In the genomic region with DNA sequence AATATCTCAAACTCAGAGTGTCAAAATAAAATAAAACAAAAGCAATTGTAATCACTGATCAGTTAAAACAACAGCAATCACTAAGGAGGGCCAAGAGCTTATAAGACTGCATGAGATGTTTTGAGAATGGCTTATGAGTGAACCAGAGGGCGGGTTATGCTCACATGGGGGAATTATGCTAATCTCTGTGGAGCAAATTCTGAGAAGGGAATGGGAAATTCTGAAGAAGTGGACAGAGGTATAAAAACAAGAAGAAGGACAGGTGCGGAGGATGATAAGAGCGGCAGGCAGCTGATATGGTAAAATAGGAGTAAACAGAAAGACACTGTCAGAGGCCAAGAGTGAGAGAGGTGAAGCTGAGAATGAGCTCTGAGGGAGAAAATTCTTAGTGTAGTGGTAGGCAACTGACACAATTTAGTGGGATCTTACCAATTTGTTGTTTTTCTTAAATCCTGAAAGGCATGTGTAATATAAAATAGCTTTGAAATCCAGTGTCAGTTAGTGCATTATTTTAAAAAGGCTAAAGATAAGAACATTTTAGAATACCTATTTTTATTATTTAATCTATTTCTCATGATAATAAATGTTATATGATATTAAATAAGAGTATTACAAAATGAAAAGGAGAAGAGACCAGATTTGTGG, we compare ENCODE assay signal across 28 cellular contexts.
DNase-seq lines count a peak whose midpoint lies in the region; ATAC-seq, FAIRE-seq and TF ChIP-seq lines count a peak whose summit lies in the region.
"Had no signal": no experiment of that assay in that cellular context is flagged by ENCODE, and none has a peak within 500 bp of the region (broad histone marks: within the 10 kb centered on the region; RNA-seq: fewer than 3 reads in every experiment).

No MANE protein-coding gene starts in this region.

- TF ChIP-seq EP300 in K562 (IDR thresholded peaks at IDR 0.05; ENCODE audit: low read length), result peak; percentile 99

- H3K4me1 Mint-ChIP-seq in CD14-positive monocyte, result no peaks in the 10 kb centered on the region

- peak overlapping the region; percentile 84 for H2AFZ ChIP-seq in K562 (ENCODE audit: low read depth, low read length)
- no peak overlapping the region for H2AFZ ChIP-seq in trophoblast cell (ENCODE audit: insufficient read depth, low read length, poor library complexity)
- H2AFZ ChIP-seq: PC-9 had no signal

- peak; percentile 95 for ATAC-seq in K562
- ATAC-seq: GM12878, Right ventricle myocardium inferior, SK-N-SH treated with all-trans-retinoic acid at 6 μM for 48 hours had no signal

- no peaks in the 10 kb centered on the region for H3K9me1 ChIP-seq in K562 (ENCODE audit: control insufficient read depth, insufficient read depth, low read length)

- peak; percentile 12 for DNase-seq in NCI-H2227 treated with DMSO at 0.1 percent for 48 hours (lab: John Stamatoyannopoulos, UW)
- DNase-seq in NCI-H2227 (lab: John Stamatoyannopoulos, UW; ENCODE audit: unreplicated experiment), result no peak
- DNase-seq in OCI-M1 (lab: John Stamatoyannopoulos, UW), result peak; percentile 93
- peak; percentile 52 to 95 (median 73) for DNase-seq in K562 (ENCODE audit: extremely low read depth in 1 of 4, low spot score in 3 of 4)
- no peak for DNase-seq in CD14-positive monocyte (ENCODE audit: low spot score)
- DNase-seq in trophoblast cell, result no peak
- no peak for DNase-seq in AG20443 (ENCODE audit: low spot score)
- DNase-seq: 8988T; Caco-2; CD4-positive, alpha-beta T cell; EL; GDM1; GOT3; HFFc6; IMR-90; MM.1S; NCI-H1048; NCI-H1417 treated with DMSO at 0.1 percent for 48 hours; NCI-H187 treated with DMSO at 0.1 percent for 48 hours; NCI-H526 treated with DMSO at 0.1 percent for 48 hours; PC-9; SJCRH30 had no signal

- 0% methylated on average over 3 of the region's 3 CpGs for WGBS in K562 (ENCODE audit: insufficient coverage, low coverage, missing lambda C conversion rate)
- no CpG with 5 or more reads among the region's 3 CpGs for WGBS in trophoblast cell (ENCODE audit: extremely low coverage, insufficient coverage, insufficient read length)

- H2BK120ac ChIP-seq in trophoblast cell (ENCODE audit: insufficient read depth, low read length, poor library complexity), result no peak overlapping the region

- no peak overlapping the region for H3K23ac ChIP-seq in trophoblast cell (ENCODE audit: low read length)

- H3K4me2 ChIP-seq in K562 (ENCODE audit: insufficient read depth, low read length) (peak overlapping the region; percentile 52), trophoblast cell (ENCODE audit: low read length) (no peak overlapping the region)
- H3K4me2 ChIP-seq: BLaER1, KMS-11, PC-9 had no signal

- no peak overlapping the region for H4K8ac ChIP-seq in trophoblast cell (ENCODE audit: low read depth, low read length)

- peaks cover 0 to 8% (median 3%) of the 10 kb centered on the region in 7 donors for H3K9me3 Mint-ChIP-seq in CD14-positive monocyte
- H3K9me3 Mint-ChIP-seq: CD4-positive, alpha-beta T cell had no signal

- peak in 1 of 2 experiments; percentile 19; a peak in 1 of 4 replicates for TF ChIP-seq RAD21 in K562 (CRISPR knock-in tag; conservative IDR thresholded peaks at IDR 0.05 in 1 of 2, IDR thresholded peaks at IDR 0.05 in 1 of 2)

- no TSS peak for BruUV-seq in K562 (replicated peaks; lab: Mats Ljungman, UMichigan)

- peaks cover 2 to 4% (median 2%) of the 10 kb centered on the region in 3 donors for H3K27me3 Mint-ChIP-seq in CD14-positive monocyte (ENCODE audit: low read depth in 3 of 3)
- H3K27me3 Mint-ChIP-seq: CD4-positive, alpha-beta T cell had no signal

- intact Hi-C loops in K562 (cut with micrococcal nuclease) (loop anchor here (1.0 to 5.0 kb wide), 2 partner anchors 16 to 40 kb away; no protein-coding TSS in a partner anchor), CD14-positive monocyte (cut with micrococcal nuclease) (no loop called here)

- H3K4me3 ChIP-seq in K562 (no peak overlapping the region; the same call in 1 of the 2 replicates), trophoblast cell (ENCODE audit: low read depth, low read length) (no peak overlapping the region)
- H3K4me3 ChIP-seq: BLaER1, GM12878, HAP-1, PC-9, SJCRH30 had no signal

- H3K4ac ChIP-seq in trophoblast cell (ENCODE audit: low read depth, low read length), result no peak overlapping the region

- POLR2A ChIA-PET in K562 (lab: Yijun Ruan, JAX), result interaction anchor here (0.8 to 1.3 kb wide), 6 partner anchors 10 to 163 kb away, joined by 3 to 10 read pairs (median 3); no protein-coding TSS in a partner anchor

- no peak overlapping the region for H2BK5ac ChIP-seq in trophoblast cell (ENCODE audit: low read depth, low read length, poor library complexity)

- no peak overlapping the region for H2AK5ac ChIP-seq in trophoblast cell (ENCODE audit: low read length)

- CTCF ChIA-PET in K562 (lab: Yijun Ruan, JAX; ENCODE audit: low intra/inter-chr PET ratio), result no interaction called here

- no peaks in the 10 kb centered on the region for H3K79me1 ChIP-seq in trophoblast cell (ENCODE audit: low read length)

- H3K27me3 ChIP-seq in K562 (ENCODE audit: control insufficient read depth in 2 of 2, insufficient read depth in 2 of 2, low read length in 2 of 2) (no peaks in the 10 kb centered on the region), trophoblast cell (ENCODE audit: insufficient read depth, low read length) (no peaks in the 10 kb centered on the region)
- H3K27me3 ChIP-seq: BLaER1, SJCRH30 had no signal

- peaks cover 10 to 33% of the 10 kb centered on the region in 2 experiments for H3K4me1 ChIP-seq in K562 (replicated peaks in 1 of 2; ENCODE audit: control insufficient read depth in 2 of 2, insufficient read depth in 2 of 2, low read length in 2 of 2)
- no peaks in the 10 kb centered on the region for H3K4me1 ChIP-seq in trophoblast cell (ENCODE audit: control insufficient read depth in 1 of 2, insufficient read depth in 2 of 2, low read length in 2 of 2)
- H3K4me1 ChIP-seq: BLaER1, HAP-1, SJCRH30 had no signal

- peak; percentile 57; the same call in 1 of the 2 replicates for TF ChIP-seq POLR2A in K562 (conservative IDR thresholded peaks at IDR 0.05)

- H3K27ac Mint-ChIP-seq in CD14-positive monocyte, result no peak overlapping the region
- H3K27ac Mint-ChIP-seq: CD4-positive, alpha-beta T cell; HFFc6 had no signal

- H4K20me1 ChIP-seq in K562 (replicated peaks; ENCODE audit: control insufficient read depth, insufficient read depth, low read length), result no peaks in the 10 kb centered on the region
- H4K20me1 ChIP-seq: BLaER1 had no signal

- no peak overlapping the region for H4K12ac ChIP-seq in trophoblast cell (ENCODE audit: low read depth, low read length)

- H3K9me3 ChIP-seq in K562 (replicated peaks; ENCODE audit: control insufficient read depth, insufficient read depth, low read depth, low read length) (0 out of 2 replicates have a peak, but pooled peaks cover 4% of the 10 kb centered on the region), trophoblast cell (ENCODE audit: insufficient read depth, low read depth, low read length) (no peaks in the 10 kb centered on the region)
- H3K9me3 ChIP-seq: BLaER1, Caco-2, HAP-1, SJCRH30 had no signal

- no peak overlapping the region for H4K91ac ChIP-seq in trophoblast cell (ENCODE audit: low read depth, low read length)

- no peaks in the 10 kb centered on the region for H3K36me3 Mint-ChIP-seq in CD14-positive monocyte

- H3K14ac ChIP-seq in trophoblast cell (ENCODE audit: low read length), result no peak overlapping the region

- TF ChIP-seq CTCF in K562 (IDR thresholded peaks at IDR 0.05 in 2 of 3, conservative IDR thresholded peaks at IDR 0.05 in 1 of 3; ENCODE audit: insufficient read depth in 2 of 3, low read depth in 1 of 3, low read length in 3 of 3) (no peak), CD14-positive monocyte (IDR thresholded peaks at IDR 0.05) (no peak)

- no peak overlapping the region for H3K18ac ChIP-seq in trophoblast cell (ENCODE audit: low read length)

- H3K36me3 ChIP-seq in K562 (ENCODE audit: control insufficient read depth, insufficient read depth, low read length), result no peaks in the 10 kb centered on the region; the same call in 2 of the 3 replicates
- H3K36me3 ChIP-seq in trophoblast cell (ENCODE audit: control insufficient read depth in 1 of 2, insufficient read depth in 2 of 2, low read length in 2 of 2), result no peaks in the 10 kb centered on the region
- H3K36me3 ChIP-seq: BLaER1, HAP-1, SJCRH30 had no signal

- peak; percentile 98 for FAIRE-seq in K562 (lab: Jason Lieb, UNC)
- FAIRE-seq: GM12878 had no signal

- H3K27ac ChIP-seq in K562 (ENCODE audit: extremely low read depth, low read depth, low read length) (peak overlapping the region; percentile 80), trophoblast cell (ENCODE audit: low read depth, low read length) (no peak overlapping the region)
- H3K27ac ChIP-seq: BLaER1, KMS-11, PC-9, SJCRH30 had no signal

- no peak overlapping the region for H2BK12ac ChIP-seq in trophoblast cell (ENCODE audit: low read length)

- H3K4me3 Mint-ChIP-seq in CD14-positive monocyte, result no peak overlapping the region
- H3K4me3 Mint-ChIP-seq: CD4-positive, alpha-beta T cell; HFFc6 had no signal

- H3K9ac ChIP-seq in K562 (ENCODE audit: insufficient read depth in 1 of 2, low read depth in 2 of 2, low read length in 2 of 2) (peak overlapping the region in 1 of 2 experiments; percentile 64; a peak in 2 of 4 replicates), trophoblast cell (ENCODE audit: low read length) (no peak overlapping the region)
- H3K9ac ChIP-seq: BLaER1, KMS-11 had no signal

- no peaks in the 10 kb centered on the region; the same call in 2 of the 3 replicates for H3K79me2 ChIP-seq in K562 (ENCODE audit: control insufficient read depth, insufficient read depth, low read length)
- no peaks in the 10 kb centered on the region for H3K79me2 ChIP-seq in trophoblast cell (ENCODE audit: control insufficient read depth, insufficient read depth, low read length, poor library complexity)

- in situ Hi-C loops in K562 (cut with MboI), result no loop called here

TF ChIP-seq in K562, 482 proteins besides CTCF, POLR2A, EP300 and RAD21 (continues in another document):
- TF ChIP-seq TAF15 (IDR thresholded peaks at IDR 0.05; ENCODE audit: low read depth, low read length), result no peak
- TF ChIP-seq RFX7 (CRISPR knock-in tag; IDR thresholded peaks at IDR 0.05), result no peak
- no peak for TF ChIP-seq RBM25 (IDR thresholded peaks at IDR 0.05; ENCODE audit: low read depth, low read length, severe bottlenecking)
- TF ChIP-seq, protein P1, sequence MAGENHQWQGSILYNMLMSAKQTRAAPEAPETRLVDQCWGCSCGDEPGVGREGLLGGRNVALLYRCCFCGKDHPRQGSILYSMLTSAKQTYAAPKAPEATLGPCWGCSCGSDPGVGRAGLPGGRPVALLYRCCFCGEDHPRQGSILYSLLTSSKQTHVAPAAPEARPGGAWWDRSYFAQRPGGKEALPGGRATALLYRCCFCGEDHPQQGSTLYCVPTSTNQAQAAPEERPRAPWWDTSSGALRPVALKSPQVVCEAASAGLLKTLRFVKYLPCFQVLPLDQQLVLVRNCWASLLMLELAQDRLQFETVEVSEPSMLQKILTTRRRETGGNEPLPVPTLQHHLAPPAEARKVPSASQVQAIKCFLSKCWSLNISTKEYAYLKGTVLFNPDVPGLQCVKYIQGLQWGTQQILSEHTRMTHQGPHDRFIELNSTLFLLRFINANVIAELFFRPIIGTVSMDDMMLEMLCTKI (IDR thresholded peaks at IDR 0.05; ENCODE audit: partially characterized antibody), result no peak
- TF ChIP-seq ZNF561 (CRISPR knock-in tag; conservative IDR thresholded peaks at IDR 0.05), result no peak
- no peak for TF ChIP-seq ZNF212 (CRISPR knock-in tag; IDR thresholded peaks at IDR 0.05)
- peak; percentile 73; the same call in 1 of the 2 replicates for TF ChIP-seq ATF7 (IDR thresholded peaks at IDR 0.05)

Comparison
In these comparisons a context has a peak if more than half of its experiments do, and no peak if none do; other contexts are left out.
1. DNase-seq: peak in NCI-H2227 treated with DMSO at 0.1 percent for 48 hours (single experiment), OCI-M1 (single experiment) and K562 (4 of 4); none in NCI-H2227 (single experiment), CD14-positive monocyte (single experiment), trophoblast cell (0 of 2) and AG20443 (single experiment).